Comparison of ENCODE assay signal across 8 cellular contexts in the genomic region with DNA sequence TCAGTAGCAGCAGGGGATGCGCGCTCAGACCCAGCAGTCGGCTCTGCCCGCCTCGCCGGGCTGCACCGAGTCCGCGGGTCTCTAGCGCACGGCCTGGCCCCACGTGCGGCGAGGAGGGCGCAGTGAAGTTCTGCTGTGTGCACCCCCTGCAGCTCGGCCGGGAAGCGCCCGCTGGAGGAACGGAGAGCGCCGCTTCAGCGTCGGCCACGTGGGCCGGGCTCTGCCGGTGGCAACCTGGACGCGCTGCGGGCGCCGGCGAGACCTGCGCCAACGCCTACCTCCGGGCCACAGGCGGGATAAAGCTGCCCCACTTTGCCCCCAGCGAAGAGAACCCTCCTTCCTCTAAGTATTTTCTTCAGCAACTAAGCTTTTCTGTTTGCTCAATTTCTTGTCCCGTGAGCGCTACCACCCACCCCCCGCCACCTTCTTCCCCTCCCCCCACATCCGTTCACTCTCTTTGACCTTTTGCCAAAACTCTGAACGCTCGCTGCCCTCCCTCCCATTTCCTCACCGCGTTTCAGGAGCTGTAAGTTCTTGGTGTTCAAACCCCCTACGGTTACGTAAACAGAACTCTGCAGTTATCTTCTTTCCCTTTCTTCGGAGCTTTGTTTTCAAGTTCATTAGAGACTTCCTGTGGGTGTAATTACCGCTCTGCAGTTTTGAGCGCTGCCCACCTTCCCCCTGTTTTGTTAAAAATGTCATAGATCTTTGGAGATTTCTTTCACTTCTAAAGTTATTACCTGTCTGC.
DNase-seq lines count a peak whose midpoint lies in the region; ATAC-seq and TF ChIP-seq lines count a peak whose summit lies in the region.

No MANE protein-coding gene starts in this region.

- DNase-seq in CMK (ENCODE audit: low read depth) = peak; percentile 54
- peak; percentile 15 for DNase-seq in NCI-H526 treated with DMSO at 0.1 percent for 48 hours (lab: John Stamatoyannopoulos, UW)
- peak; percentile 46 for DNase-seq in activated T-cell treated with anti-CD3 and anti-CD28 coated beads for 24 hours (ENCODE audit: low read depth)
- peak; percentile 5 for DNase-seq in fibroblast of mammary gland (ENCODE audit: low read depth)
- no peak for DNase-seq in HPDE6-E6E7 (ENCODE audit: extremely low spot score)

- no peak for TF ChIP-seq CTCF in fibroblast of mammary gland (conservative IDR thresholded peaks at IDR 0.05; ENCODE audit: control insufficient read depth, insufficient read depth, low read depth, low read length)

- H3K9ac ChIP-seq in stomach smooth muscle (ENCODE audit: low read length in 2 of 2) = peak overlapping the region in 1 of 2 donors; percentile 22

- peak overlapping the region; percentile 63 for H2AFZ ChIP-seq in neuron (ENCODE audit: low read depth, low read length)

- no peaks in the 10 kb centered on the region for H3K9me3 ChIP-seq in neuron (ENCODE audit: low read length)
- H3K9me3 ChIP-seq in stomach smooth muscle (ENCODE audit: control insufficient read depth in 2 of 2, low read length in 2 of 2) = no peaks in the 10 kb centered on the region

- H3K4me1 ChIP-seq in neuron (ENCODE audit: insufficient read depth, low read length) (peaks cover 5% of the 10 kb centered on the region), stomach smooth muscle (ENCODE audit: control insufficient read depth, insufficient read depth, low read length) (peaks cover 7% of the 10 kb centered on the region)

- no peaks in the 10 kb centered on the region for H3K36me3 ChIP-seq in neuron (ENCODE audit: insufficient read depth, low read length)
- no peaks in the 10 kb centered on the region for H3K36me3 ChIP-seq in stomach smooth muscle (ENCODE audit: control insufficient read depth in 2 of 2, insufficient read depth in 2 of 2, low read length in 2 of 2)

- ATAC-seq in GM21723 (IDR thresholded peaks at IDR 0.05; ENCODE audit: unreplicated experiment) = peak; percentile 69

- peaks cover 45% of the 10 kb centered on the region for H3K27me3 ChIP-seq in neuron (ENCODE audit: insufficient read depth, low read length)
- H3K27me3 ChIP-seq in stomach smooth muscle (ENCODE audit: control insufficient read depth in 1 of 2, insufficient read depth in 2 of 2, low read length in 2 of 2) = no peaks in the 10 kb centered on the region

- no peak overlapping the region for H3K27ac ChIP-seq in stomach smooth muscle (ENCODE audit: low read length)

- H3K4me3 ChIP-seq in fibroblast of mammary gland (ENCODE audit: control insufficient read depth, low read depth, low read length) (peak overlapping the region; percentile 16), neuron (ENCODE audit: low read length) (no peak overlapping the region), stomach smooth muscle (ENCODE audit: low read length in 2 of 2) (peak overlapping the region; percentile 58 to 69)
